ENCODE assay signal across 17 cellular contexts in genomic region chr5:166671818-166672217, GRCh38.
"Had no signal": no experiment of that assay in that cellular context is flagged by ENCODE, and none has a peak within 500 bp of the region (broad histone marks: within the 10 kb centered on the region; RNA-seq: fewer than 3 reads in every experiment).

No MANE protein-coding gene starts in this region.

- H3K4me3 Mint-ChIP-seq: activated naive CD4-positive, alpha-beta T cell treated with anti-CD3 and anti-CD28 coated beads, Interleukin-2, amount 10 ng/mL, durations not matched to agents 7 days and 5 days; naive thymus-derived CD4-positive, alpha-beta T cell; stimulated activated effector memory CD8-positive, alpha-beta T cell treated with anti-CD3 and anti-CD28 coated beads, Interleukin-12 subunit alpha, Interleukin-12 subunit beta, amount 100 ng/mL, for 72 hours had no signal

- H3K4me3 ChIP-seq: lower lobe of right lung, mucosa of descending colon had no signal

- H3K9ac ChIP-seq: parathyroid adenoma had no signal

- H3K36me3 ChIP-seq: lower lobe of right lung had no signal

- H3K36me3 Mint-ChIP-seq: activated naive CD4-positive, alpha-beta T cell treated with anti-CD3 and anti-CD28 coated beads, Interleukin-2, amount 10 ng/mL, durations not matched to agents 7 days and 5 days; naive thymus-derived CD4-positive, alpha-beta T cell; stimulated activated effector memory CD8-positive, alpha-beta T cell treated with anti-CD3 and anti-CD28 coated beads, Interleukin-12 subunit alpha, Interleukin-12 subunit beta, amount 100 ng/mL, for 72 hours had no signal

- H2AFZ ChIP-seq: parathyroid adenoma had no signal

- H3K27ac Mint-ChIP-seq: activated naive CD4-positive, alpha-beta T cell treated with anti-CD3 and anti-CD28 coated beads, Interleukin-2, amount 10 ng/mL, durations not matched to agents 7 days and 5 days; activated T-helper 2 cell treated with anti-CD3 and anti-CD28 coated beads, Interferon-gamma antibody, Interleukin-2, Interleukin-4, amounts not matched to agents 10 μg/mL and 5 μg/mL and 100 μg/mL, durations not matched to agents 14 hours and 24 hours and 36 hours; naive thymus-derived CD4-positive, alpha-beta T cell; stimulated activated effector memory CD8-positive, alpha-beta T cell treated with anti-CD3 and anti-CD28 coated beads, Interleukin-12 subunit alpha, Interleukin-12 subunit beta, amount 100 ng/mL, for 72 hours had no signal

- H3K9me3 ChIP-seq: lower lobe of right lung had no signal

- ATAC-seq: activated CD4-positive, CD25-positive, alpha-beta regulatory T cell treated with anti-CD3 and anti-CD28 coated beads, Interleukin-2, amount 50 U/mL, for 24 hours; esophagus mucosa; left colon; lower lobe of right lung; mucosa of descending colon; naive thymus-derived CD4-positive, alpha-beta T cell; stimulated activated effector memory CD8-positive, alpha-beta T cell treated with anti-CD3 and anti-CD28 coated beads, Interleukin-12 subunit alpha, Interleukin-12 subunit beta, amount 100 ng/mL, for 72 hours had no signal

- FAIRE-seq: colon had no signal

- H3K79me2 ChIP-seq: parathyroid adenoma had no signal

- H3K4me1 Mint-ChIP-seq: activated naive CD4-positive, alpha-beta T cell treated with anti-CD3 and anti-CD28 coated beads, Interleukin-2, amount 10 ng/mL, durations not matched to agents 7 days and 5 days; naive thymus-derived CD4-positive, alpha-beta T cell; stimulated activated effector memory CD8-positive, alpha-beta T cell treated with anti-CD3 and anti-CD28 coated beads, Interleukin-12 subunit alpha, Interleukin-12 subunit beta, amount 100 ng/mL, for 72 hours had no signal

- H3K4me1 ChIP-seq: lower lobe of right lung, parathyroid adenoma had no signal

- DNase-seq: activated CD4-positive, alpha-beta T cell treated with anti-CD3 and anti-CD28 coated beads, Interleukin-2, amount 50 U/mL, for 1 hour; activated naive CD4-positive, alpha-beta T cell treated with anti-CD3 and anti-CD28 coated beads, Interleukin-2, amount 10 ng/mL, durations not matched to agents 7 days and 5 days; activated T-cell treated with anti-CD3 and anti-CD28 coated beads for 4 hours; glutamatergic neuron; left colon; lower lobe of right lung; mucosa of descending colon; naive thymus-derived CD4-positive, alpha-beta T cell; stimulated activated CD4-positive, alpha-beta T cell treated with anti-CD3 and anti-CD28 coated beads, Interleukin-12 subunit alpha, Interleukin-12 subunit beta, amount 100 ng/mL, for 4 hours; stimulated activated CD4-positive, alpha-beta T cell treated with anti-CD3 and anti-CD28 coated beads, Interleukin-2, amount 100 ng/mL, for 24 hours; T-helper 9 cell had no signal

- H3K27me3 Mint-ChIP-seq: activated naive CD4-positive, alpha-beta T cell treated with anti-CD3 and anti-CD28 coated beads, Interleukin-2, amount 10 ng/mL, durations not matched to agents 7 days and 5 days; naive thymus-derived CD4-positive, alpha-beta T cell had no signal

- H3K27ac ChIP-seq: lower lobe of right lung, parathyroid adenoma had no signal
